9 cellular contexts compared by ENCODE assay signal in the genomic region with DNA sequence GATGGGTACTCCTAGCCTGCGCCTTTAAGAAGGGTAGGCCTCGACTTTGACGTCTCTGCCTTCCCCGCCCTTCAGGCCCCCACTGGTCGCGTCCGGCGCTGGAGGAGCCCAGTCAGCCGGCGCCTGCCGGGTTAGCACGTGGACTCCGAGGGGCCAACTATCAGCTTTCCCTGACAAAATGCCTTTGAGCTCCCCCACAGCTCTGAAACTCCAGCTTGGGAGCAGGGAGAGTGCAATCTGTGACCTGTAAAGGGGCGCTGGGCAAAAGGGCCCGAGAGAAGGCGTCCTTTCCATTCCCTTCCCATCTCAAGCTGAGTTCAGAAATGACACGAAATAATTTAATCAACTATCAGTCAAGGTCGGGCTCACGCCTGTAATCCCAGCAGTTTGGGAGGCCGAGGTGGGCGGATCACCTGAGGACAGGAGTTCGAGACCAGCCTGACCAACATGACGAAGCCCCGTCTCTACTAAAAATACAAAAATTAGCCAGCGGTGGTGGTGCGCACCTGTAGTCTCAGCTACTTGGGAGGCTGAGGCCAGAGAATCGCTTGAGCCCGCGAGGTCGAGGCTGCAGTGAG. TPM values are rescaled to one million over a fixed set of nuclear protein-coding genes. Genes with fewer than 3 reads are reported as not detected.
DNase-seq lines count a peak whose midpoint lies in the region; ATAC-seq and TF ChIP-seq lines count a peak whose summit lies in the region.
"Had no signal": no experiment of that assay in that cellular context is flagged by ENCODE, and none has a peak within 500 bp of the region (broad histone marks: within the 10 kb centered on the region; RNA-seq: fewer than 3 reads in every experiment).

No MANE protein-coding gene starts in this region.

- H3K27ac Mint-ChIP-seq in CD8-positive, alpha-beta memory T cell, result peak overlapping the region; percentile 61 to 99 (median 86)
- peak overlapping the region; percentile 86 to 97 (median 89) for H3K27ac Mint-ChIP-seq in naive thymus-derived CD4-positive, alpha-beta T cell

- H3K27ac ChIP-seq in CD8-positive, alpha-beta memory T cell (ENCODE audit: low read depth, low read length), result no peak overlapping the region
- H3K27ac ChIP-seq in PC-3 (ENCODE audit: low read length), result no peak overlapping the region
- H3K27ac ChIP-seq in naive thymus-derived CD4-positive, alpha-beta T cell (ENCODE audit: low read depth, low read length), result peak overlapping the region; percentile 83

- peak overlapping the region; percentile 25; the same call in 1 of the 2 replicates for H3K4me2 ChIP-seq in PC-3 (ENCODE audit: low read length)

- H3K79me2 ChIP-seq in PC-3 (ENCODE audit: low read length), result peaks cover 34% of the 10 kb centered on the region

- ATAC-seq in GM21423 (IDR thresholded peaks at IDR 0.05; ENCODE audit: unreplicated experiment) (peak; percentile 48), PC-3 (peak; percentile 82)
- ATAC-seq in naive thymus-derived CD4-positive, alpha-beta T cell, result peak; percentile 84

- peaks cover 21% of the 10 kb centered on the region for H3K4me1 ChIP-seq in CD8-positive, alpha-beta memory T cell (ENCODE audit: insufficient read depth, low read length)
- H3K4me1 ChIP-seq in PC-3 (ENCODE audit: insufficient read depth, low read length), result peaks cover 8% of the 10 kb centered on the region; the same call in 1 of the 2 replicates
- peaks cover 17 to 19% of the 10 kb centered on the region in 2 donors for H3K4me1 ChIP-seq in naive thymus-derived CD4-positive, alpha-beta T cell (ENCODE audit: control insufficient read depth in 2 of 2, insufficient read depth in 2 of 2, low read length in 2 of 2)

- no peaks in the 10 kb centered on the region for H3K9me3 ChIP-seq in CD8-positive, alpha-beta memory T cell (ENCODE audit: low read length)
- H3K9me3 ChIP-seq in PC-3 (ENCODE audit: low read length), result no peaks in the 10 kb centered on the region
- no peaks in the 10 kb centered on the region for H3K9me3 ChIP-seq in naive thymus-derived CD4-positive, alpha-beta T cell (ENCODE audit: control insufficient read depth in 2 of 3, low read length in 3 of 3)

- no peak for TF ChIP-seq CTCF in PC-3 (conservative IDR thresholded peaks at IDR 0.05; ENCODE audit: low read depth, low read length)

- H3K4me1 Mint-ChIP-seq in CD8-positive, alpha-beta memory T cell, result peaks cover 32 to 36% (median 35%) of the 10 kb centered on the region in 3 donors
- H3K4me1 Mint-ChIP-seq in naive thymus-derived CD4-positive, alpha-beta T cell, result peaks cover 0 to 36% (median 25%) of the 10 kb centered on the region in 7 donors

- intact Hi-C loops in PC-3 (cut with micrococcal nuclease), result no loop called here
- intact Hi-C loops in naive thymus-derived CD4-positive, alpha-beta T cell (cut with micrococcal nuclease), result loop anchor here (1.0 to 10.0 kb wide), 11 partner anchors 18 to 838 kb away; a partner anchor contains a TSS

- H3K36me3 Mint-ChIP-seq in CD8-positive, alpha-beta memory T cell, result peaks cover 0 to 19% (median 0%) of the 10 kb centered on the region in 3 donors
- no peaks in the 10 kb centered on the region for H3K36me3 Mint-ChIP-seq in naive thymus-derived CD4-positive, alpha-beta T cell

- no peak overlapping the region for H3K9ac ChIP-seq in PC-3 (ENCODE audit: low read length)

- no peaks in the 10 kb centered on the region for H3K9me3 Mint-ChIP-seq in CD8-positive, alpha-beta memory T cell
- H3K9me3 Mint-ChIP-seq in naive thymus-derived CD4-positive, alpha-beta T cell, result no peaks in the 10 kb centered on the region

- H3F3A ChIP-seq in PC-3 (ENCODE audit: low read length, unreplicated experiment), result no peaks in the 10 kb centered on the region

- in situ Hi-C loops in KBM-7 (cut with MboI; ENCODE audit: low pct_unique_long_range_greater_than_20kb, low sequenced_read_pairs), result loop anchor here (10.0 kb wide), 1 partner anchor 112 kb away; a partner anchor contains a TSS

- no peaks in the 10 kb centered on the region for H3K27me3 ChIP-seq in CD8-positive, alpha-beta memory T cell (ENCODE audit: insufficient read depth, low read length, poor library complexity, severe bottlenecking)
- H3K27me3 ChIP-seq in PC-3 (ENCODE audit: low read length), result no peaks in the 10 kb centered on the region
- no peaks in the 10 kb centered on the region for H3K27me3 ChIP-seq in naive thymus-derived CD4-positive, alpha-beta T cell (ENCODE audit: control insufficient read depth in 2 of 2, insufficient read depth in 2 of 2, low read length in 2 of 2)

- peak overlapping the region; percentile 38 for H3K4me3 ChIP-seq in CD8-positive, alpha-beta memory T cell (ENCODE audit: low read length)
- no peak overlapping the region for H3K4me3 ChIP-seq in PC-3 (ENCODE audit: low read length)
- H3K4me3 ChIP-seq in naive thymus-derived CD4-positive, alpha-beta T cell (ENCODE audit: low read length), result peak overlapping the region; percentile 51

- no peaks in the 10 kb centered on the region for H3K36me3 ChIP-seq in CD8-positive, alpha-beta memory T cell (ENCODE audit: insufficient read depth, low read length)
- H3K36me3 ChIP-seq in PC-3 (ENCODE audit: low read depth, low read length), result peaks cover 6% of the 10 kb centered on the region
- peaks cover 0 to 6% (median 0%) of the 10 kb centered on the region in 3 experiments for H3K36me3 ChIP-seq in naive thymus-derived CD4-positive, alpha-beta T cell (ENCODE audit: control insufficient read depth in 2 of 3, insufficient read depth in 3 of 3, low read length in 3 of 3)

- peak overlapping the region; percentile 53 for H2AFZ ChIP-seq in PC-3 (ENCODE audit: low read length)

- H4K20me1 ChIP-seq in PC-3 (ENCODE audit: low read length), result 0 out of 2 replicates have a peak, but pooled peaks cover 6% of the 10 kb centered on the region

- peak overlapping the region; percentile 51 to 98 (median 76) for H3K4me3 Mint-ChIP-seq in CD8-positive, alpha-beta memory T cell
- peak overlapping the region; percentile 75 to 96 (median 86) for H3K4me3 Mint-ChIP-seq in naive thymus-derived CD4-positive, alpha-beta T cell

- CTCF ChIA-PET in CD8-positive, alpha-beta memory T cell (lab: Charles Lee), result interaction anchor here (0.7 to 4.3 kb wide), 7 partner anchors 18 to 123 kb away, joined by 4 to 50 read pairs (median 7); a partner anchor contains a TSS
- CTCF ChIA-PET in PC-3 (lab: Charles Lee), result interaction anchor here (0.8 to 0.9 kb wide), 4 partner anchors 12 to 110 kb away, joined by 3 to 7 read pairs (median 6); no protein-coding TSS in a partner anchor
- CTCF ChIA-PET in naive thymus-derived CD4-positive, alpha-beta T cell (lab: Charles Lee), result interaction anchor here (0.5 to 1.2 kb wide), 10 partner anchors 11 to 601 kb away, joined by 3 to 14 read pairs (median 4); a partner anchor contains a TSS

- no peaks in the 10 kb centered on the region for H3K9me2 ChIP-seq in PC-3 (replicated peaks; ENCODE audit: low read length)

- POLR2A ChIA-PET in CD8-positive, alpha-beta memory T cell (lab: Charles Lee), result interaction anchor here (0.5 to 4.6 kb wide), 18 partner anchors 10 to 257 kb away, joined by 3 to 41 read pairs (median 6); a partner anchor contains a TSS
- POLR2A ChIA-PET in PC-3 (lab: Charles Lee; ENCODE audit: unreplicated experiment), result interaction anchor here (0.5 to 1.0 kb wide), 5 partner anchors 62 to 242 kb away, joined by 3 to 12 read pairs (median 5); a partner anchor contains a TSS
- POLR2A ChIA-PET in naive thymus-derived CD4-positive, alpha-beta T cell (lab: Charles Lee), result interaction anchor here (0.6 to 5.0 kb wide), 18 partner anchors 9 to 900 kb away, joined by 3 to 102 read pairs (median 4); a partner anchor contains a TSS

- peak; percentile 90 to 98 (median 93) for DNase-seq in CD8-positive, alpha-beta memory T cell
- DNase-seq in KBM-7 (peak; percentile 95), PC-3 (peak; percentile 99), activated T-cell treated with anti-CD3 and anti-CD28 coated beads for 48 hours (ENCODE audit: low read depth) (peak; percentile 88), erythroblast (lab: John Stamatoyannopoulos, UW) (peak; percentile 96 to 97)
- DNase-seq in naive thymus-derived CD4-positive, alpha-beta T cell, result peak; percentile 78 to 95 (median 93)
- DNase-seq in stimulated activated CD8-positive, alpha-beta memory T cell treated with anti-CD3 and anti-CD28 coated beads, Interleukin-7, amount 100 ng/mL, for 4 hours (ENCODE audit: low read depth in 2 of 2), result peak; percentile 92 to 95

- peaks cover 0 to 2% of the 10 kb centered on the region in 2 donors for H3K27me3 Mint-ChIP-seq in CD8-positive, alpha-beta memory T cell
- H3K27me3 Mint-ChIP-seq in naive thymus-derived CD4-positive, alpha-beta T cell, result no peaks in the 10 kb centered on the region

- BruUV-seq in PC-3 (replicated peaks; lab: Mats Ljungman, UMichigan), result no TSS peak

- no peak for TF ChIP-seq POLR2A in erythroblast (IDR thresholded peaks at IDR 0.05; ENCODE audit: low read length)

RNA-seq across cellular contexts. Expression of a gene that starts 2.3 kb away (rescaled TPM):
- total RNA-seq in CD8-positive, alpha-beta memory T cell, result 100 to 1,000 TPM; 159 to 174 TPM
- 133 TPM for polyA plus RNA-seq in CD8-positive, alpha-beta memory T cell
- 726 and 797 TPM in 2 replicates for total RNA-seq in PC-3 (2014; rRNA removed)
- 100 to 1,000 TPM in 3 of 5 experiments, 10 to 100 TPM in 2; 75.4 to 107 (median 101) TPM for total RNA-seq in naive thymus-derived CD4-positive, alpha-beta T cell
- polyA plus RNA-seq in naive thymus-derived CD4-positive, alpha-beta T cell, result 100 to 1,000 TPM; 122 to 155 TPM

RNA-seq across cellular contexts. Expression of a gene that starts 18.1 kb away (rescaled TPM):
- total RNA-seq in CD8-positive, alpha-beta memory T cell, result 10 to 100 TPM; 48.7 to 50.3 TPM
- 56.4 TPM for polyA plus RNA-seq in CD8-positive, alpha-beta memory T cell
- 400 and 465 TPM in 2 replicates for total RNA-seq in PC-3 (2014; rRNA removed)
- 100 to 1,000 TPM in 1 of 5 experiments, 10 to 100 TPM in 4; 49.5 to 374 (median 52.2) TPM for total RNA-seq in naive thymus-derived CD4-positive, alpha-beta T cell
- polyA plus RNA-seq in naive thymus-derived CD4-positive, alpha-beta T cell, result 10 to 100 TPM; 52.2 to 58.7 TPM

RNA-seq across cellular contexts. Expression of a gene that starts 18.6 kb away (rescaled TPM):
- total RNA-seq in CD8-positive, alpha-beta memory T cell, result not detected
- not detected for polyA plus RNA-seq in CD8-positive, alpha-beta memory T cell
- 0.29 and 1.4 TPM in 2 replicates for total RNA-seq in PC-3 (2014; rRNA removed)
- under 1 TPM in 2 of 5 experiments, not detected in 3; 0.08 to 0.22 TPM for total RNA-seq in naive thymus-derived CD4-positive, alpha-beta T cell
- polyA plus RNA-seq in naive thymus-derived CD4-positive, alpha-beta T cell, result not detected

RNA-seq across cellular contexts. Expression of a gene that starts 36.7 kb away (rescaled TPM):
- total RNA-seq in CD8-positive, alpha-beta memory T cell, result under 1 TPM; 0.33 to 0.35 TPM
- polyA plus RNA-seq in CD8-positive, alpha-beta memory T cell, result 0.28 TPM
- total RNA-seq in PC-3 (2014; rRNA removed), result 16.3 and 22.6 TPM in 2 replicates
- total RNA-seq in naive thymus-derived CD4-positive, alpha-beta T cell, result under 1 TPM; 0.24 to 0.78 (median 0.39) TPM
- polyA plus RNA-seq in naive thymus-derived CD4-positive, alpha-beta T cell, result under 1 TPM; 0.11 to 0.16 TPM

RNA-seq across cellular contexts. Expression of a gene that starts 59.0 kb away (rescaled TPM):
- total RNA-seq in CD8-positive, alpha-beta memory T cell, result not detected
- not detected for polyA plus RNA-seq in CD8-positive, alpha-beta memory T cell
- not detected in 2 replicates for total RNA-seq in PC-3 (2014; rRNA removed)
- under 1 TPM in 1 of 5 experiments, not detected in 4; 0.15 TPM for total RNA-seq in naive thymus-derived CD4-positive, alpha-beta T cell
- polyA plus RNA-seq in naive thymus-derived CD4-positive, alpha-beta T cell, result not detected
- total RNA-seq: T-helper 2 cell treated with Interferon-gamma antibody and Interleukin-4, amounts not matched to agents 100 ng/mL and 5 ng/mL, for 36 hours had no signal
